In genomic region chr2:95343429-95344207, GRCh38 we compare ENCODE assay signal across 31 cellular contexts. TPM values are rescaled to one million over a fixed set of nuclear protein-coding genes. Genes with fewer than 3 reads are reported as not detected.
DNase-seq lines count a peak whose midpoint lies in the region; ATAC-seq, FAIRE-seq and TF ChIP-seq lines count a peak whose summit lies in the region.
"Had no signal": no experiment of that assay in that cellular context is flagged by ENCODE, and none has a peak within 500 bp of the region (broad histone marks: within the 10 kb centered on the region; RNA-seq: fewer than 3 reads in every experiment).

No MANE protein-coding gene starts in this region.

- no peaks in the 10 kb centered on the region for H3K36me3 Mint-ChIP-seq in activated CD4-positive, alpha-beta memory T cell treated with anti-CD3 and anti-CD28 coated beads for 36 hours
- H3K36me3 Mint-ChIP-seq: stimulated activated memory B cell treated with anti-CD40 and anti-IgM and Interleukin-4, amounts not matched to agents 10 μg/mL and 1 μg/mL and 100 μg/mL, for 72 hours had no signal

- H3K36me3 ChIP-seq in ascending aorta: no peaks in the 10 kb centered on the region
- no peaks in the 10 kb centered on the region for H3K36me3 ChIP-seq in kidney (ENCODE audit: control insufficient read depth in 1 of 2, insufficient read depth in 2 of 2, low read length in 2 of 2)
- no peaks in the 10 kb centered on the region for H3K36me3 ChIP-seq in spleen
- H3K36me3 ChIP-seq: adrenal gland, brain microvascular endothelial cell, colonic mucosa, esophagus squamous epithelium, gastrocnemius medialis, neutrophil had no signal

- 89% methylated on average over 7 of the region's 7 CpGs for WGBS in right cardiac atrium
- WGBS in spleen, 5 donors: 80 to 92% (median 86%) methylated on average over 6 to 7 of the region's 7 CpGs

- H3K4me3 ChIP-seq in right cardiac atrium (ENCODE audit: low read length): no peak overlapping the region
- no peak overlapping the region for H3K4me3 ChIP-seq in ascending aorta
- no peak overlapping the region for H3K4me3 ChIP-seq in kidney (ENCODE audit: low read length in 2 of 2)
- no peak overlapping the region for H3K4me3 ChIP-seq in spleen
- H3K4me3 ChIP-seq: adrenal gland, colonic mucosa, esophagus squamous epithelium, gastrocnemius medialis, GM12878, psoas muscle had no signal

- no peak overlapping the region for H3K27ac Mint-ChIP-seq in activated CD4-positive, alpha-beta memory T cell treated with anti-CD3 and anti-CD28 coated beads for 36 hours
- H3K27ac Mint-ChIP-seq: stimulated activated memory B cell treated with anti-CD40 and anti-IgM and Interleukin-4, amounts not matched to agents 10 μg/mL and 1 μg/mL and 100 μg/mL, for 72 hours; T-helper 2 cell treated with Interferon-gamma antibody and Interleukin-4, amounts not matched to agents 5 μg/mL and 100 μg/mL, for 36 hours had no signal

- intact Hi-C loops in Right ventricle myocardium inferior (cut with DNase I): no loop called here
- intact Hi-C loops in right cardiac atrium (cut with DNase I): no loop called here
- intact Hi-C loops in ascending aorta (cut with DNase I): no loop called here
- intact Hi-C loops in kidney (cut with DNase I): no loop called here
- intact Hi-C loops in spleen (cut with DNase I; ENCODE audit: low total_unique reads): no loop called here
- intact Hi-C loops in activated CD4-positive, alpha-beta memory T cell treated with anti-CD3 and anti-CD28 coated beads for 36 hours (cut with micrococcal nuclease): loop anchor here (2.0 kb wide), 1 partner anchor 385 kb away; no protein-coding TSS in a partner anchor

- CTCF ChIA-PET in activated CD4-positive, alpha-beta memory T cell treated with anti-CD3 and anti-CD28 coated beads for 36 hours (lab: Charles Lee): interaction anchor here (2.4 kb wide), 1 partner anchor 58 kb away, joined by 13 read pairs; the partner anchor contains the start of gene FAHD2A

- H3K4me1 Mint-ChIP-seq in activated CD4-positive, alpha-beta memory T cell treated with anti-CD3 and anti-CD28 coated beads for 36 hours (ENCODE audit: low read depth): no peaks in the 10 kb centered on the region

- ATAC-seq in Right ventricle myocardium inferior (no peak), right cardiac atrium (no peak), HG02981 (IDR thresholded peaks at IDR 0.05; ENCODE audit: unreplicated experiment) (no peak)
- ATAC-seq: gastrocnemius medialis; GM12878; psoas muscle; stimulated activated memory B cell treated with anti-CD40 and anti-IgM and Interleukin-4, amounts not matched to agents 10 μg/mL and 1 μg/mL and 100 μg/mL, for 72 hours had no signal

- in situ Hi-C loops in ACHN (cut with HindIII; ENCODE audit: low pct_ligation_motif_present, low pct_unique_long_range_greater_than_20kb, low sequenced_read_pairs): no loop called here

- H3K27ac ChIP-seq in right cardiac atrium (ENCODE audit: low read length) (no peak overlapping the region), ascending aorta (no peak overlapping the region), kidney (ENCODE audit: low read depth in 2 of 2, low read length in 2 of 2) (no peak overlapping the region), spleen (no peak overlapping the region)
- H3K27ac ChIP-seq: adrenal gland, brain microvascular endothelial cell, colonic mucosa, esophagus squamous epithelium, gastrocnemius medialis, HL-60, neutrophil, psoas muscle had no signal

- H3K27me3 ChIP-seq in right cardiac atrium (ENCODE audit: control insufficient read depth, insufficient read depth): no peaks in the 10 kb centered on the region
- H3K27me3 ChIP-seq in ascending aorta: no peaks in the 10 kb centered on the region
- peaks cover 0 to 86% (median 24%) of the 10 kb centered on the region in 7 donors for H3K27me3 ChIP-seq in spleen (replicated peaks in 1 of 7)
- H3K27me3 ChIP-seq: adrenal gland had no signal

- TF ChIP-seq POLR2A in spleen (IDR thresholded peaks at IDR 0.05): no peak

- no peaks in the 10 kb centered on the region for H3K9me3 Mint-ChIP-seq in activated CD4-positive, alpha-beta memory T cell treated with anti-CD3 and anti-CD28 coated beads for 36 hours
- H3K9me3 Mint-ChIP-seq: stimulated activated memory B cell treated with anti-CD40 and anti-IgM and Interleukin-4, amounts not matched to agents 10 μg/mL and 1 μg/mL and 100 μg/mL, for 72 hours; T-helper 2 cell treated with Interferon-gamma antibody and Interleukin-4, amounts not matched to agents 5 μg/mL and 100 μg/mL, for 36 hours had no signal

- H3K4me3 Mint-ChIP-seq in activated CD4-positive, alpha-beta memory T cell treated with anti-CD3 and anti-CD28 coated beads for 36 hours: no peak overlapping the region
- H3K4me3 Mint-ChIP-seq: stimulated activated memory B cell treated with anti-CD40 and anti-IgM and Interleukin-4, amounts not matched to agents 10 μg/mL and 1 μg/mL and 100 μg/mL, for 72 hours; T-helper 2 cell treated with Interferon-gamma antibody and Interleukin-4, amounts not matched to agents 5 μg/mL and 100 μg/mL, for 36 hours had no signal

- FAIRE-seq in kidney (lab: Jason Lieb, UNC): no peak
- FAIRE-seq: GM12878 had no signal

- H3K9me3 ChIP-seq in right cardiac atrium (ENCODE audit: control insufficient read depth, low read length): no peaks in the 10 kb centered on the region
- H3K9me3 ChIP-seq in ascending aorta: no peaks in the 10 kb centered on the region
- H3K9me3 ChIP-seq in kidney (ENCODE audit: control insufficient read depth in 1 of 2, low read length in 2 of 2): no peaks in the 10 kb centered on the region
- no peaks in the 10 kb centered on the region for H3K9me3 ChIP-seq in spleen
- H3K9me3 ChIP-seq: adrenal gland, colonic mucosa, esophagus squamous epithelium, gastrocnemius medialis, neutrophil, psoas muscle, SK-N-SH had no signal

- TF ChIP-seq CTCF in ascending aorta (IDR thresholded peaks at IDR 0.05) (no peak), kidney (IDR thresholded peaks at IDR 0.05; ENCODE audit: borderline replicate concordance, extremely low read depth, insufficient read depth) (no peak), spleen (IDR thresholded peaks at IDR 0.05 in 8 of 11, conservative IDR thresholded peaks at IDR 0.05 in 3 of 11) (no peak)

- H3K27me3 Mint-ChIP-seq in activated CD4-positive, alpha-beta memory T cell treated with anti-CD3 and anti-CD28 coated beads for 36 hours: peaks cover 44% of the 10 kb centered on the region

- H3K9ac ChIP-seq in kidney (ENCODE audit: low read length in 2 of 2): no peak overlapping the region
- H3K9ac ChIP-seq: SK-N-SH had no signal

- DNase-seq in Right ventricle myocardium inferior (ENCODE audit: missing footprints): peak; percentile 17
- no peak for DNase-seq in right cardiac atrium
- peak; percentile 1 to 57 for DNase-seq in ascending aorta (ENCODE audit: low spot score in 2 of 2)
- peak; percentile 31 for DNase-seq in kidney
- peak; percentile 25 for DNase-seq in spleen
- no peak for DNase-seq in activated CD4-positive, alpha-beta memory T cell treated with anti-CD3 and anti-CD28 coated beads for 36 hours
- no peak for DNase-seq in ACHN
- DNase-seq: activated gamma-delta T cell; brain microvascular endothelial cell; C1 segment of cervical spinal cord; colonic mucosa; DND-41; effector memory CD4-positive, alpha-beta T cell; esophagus squamous epithelium; gastrocnemius medialis; H7; IMR-90; NCI-H1105 treated with DMSO at 0.1 percent for 48 hours; NCI-H2029; NCI-H226; SK-N-SH; stimulated activated CD4-positive, alpha-beta T cell treated with anti-CD3 and anti-CD28 coated beads, Interleukin-4, amount 100 ng/mL, for 1 hour had no signal

- no peaks in the 10 kb centered on the region for H3K4me1 ChIP-seq in right cardiac atrium (ENCODE audit: control insufficient read depth, insufficient read depth, low read length)
- peaks cover 5 to 14% of the 10 kb centered on the region in 2 donors for H3K4me1 ChIP-seq in ascending aorta
- H3K4me1 ChIP-seq in kidney (ENCODE audit: control insufficient read depth in 1 of 2, insufficient read depth in 1 of 2, low read depth in 1 of 2, low read length in 2 of 2): peaks cover 0 to 9% of the 10 kb centered on the region in 2 donors
- H3K4me1 ChIP-seq in spleen: peaks cover 11 to 28% (median 23%) of the 10 kb centered on the region in 6 donors
- H3K4me1 ChIP-seq: colonic mucosa had no signal

- POLR2A ChIA-PET in activated CD4-positive, alpha-beta memory T cell treated with anti-CD3 and anti-CD28 coated beads for 36 hours (lab: Charles Lee): no interaction called here

RNA-seq across cellular contexts. Expression of gene KCNIP3, which starts 46.5 kb away (rescaled TPM):
- total RNA-seq in Right ventricle myocardium inferior (8.7 TPM), right cardiac atrium (1 to 10 TPM; 1.9 to 5.9 (median 2.9) TPM), ascending aorta (5.2 TPM), kidney (27.6 TPM), spleen (1 to 10 TPM; 2.6 to 5.2 (median 4.2) TPM)
- polyA plus RNA-seq in right cardiac atrium (3.9 TPM), kidney (ENCODE audit: insufficient read depth, low read depth, low replicate concordance) (14.8 TPM), spleen (1 to 10 TPM in 1 of 3 donors, under 1 TPM in 2; 0.59 to 1.8 (median 0.85) TPM)
- total RNA-seq in activated CD4-positive, alpha-beta memory T cell treated with anti-CD3 and anti-CD28 coated beads for 36 hours: not detected
- total RNA-seq: GM12878, lung microvascular endothelial cell had no signal
- polyA plus RNA-seq: GM12878 had no signal

RNA-seq across cellular contexts. Expression of gene FAHD2A, which starts 58.9 kb away (rescaled TPM):
- total RNA-seq in Right ventricle myocardium inferior (41.6 TPM), right cardiac atrium (10 to 100 TPM; 26.1 to 32.7 (median 30.0) TPM), ascending aorta (54.0 TPM), kidney (24.9 TPM), spleen (10 to 100 TPM; 16.3 to 23.7 (median 18.7) TPM)
- polyA plus RNA-seq in right cardiac atrium (32.2 TPM), kidney (ENCODE audit: insufficient read depth, low read depth, low replicate concordance) (64.9 TPM), spleen (10 to 100 TPM; 10.9 to 17.5 (median 14.0) TPM)
- total RNA-seq in activated CD4-positive, alpha-beta memory T cell treated with anti-CD3 and anti-CD28 coated beads for 36 hours: 10 to 100 TPM; 42.8 to 43.9 TPM

Comparison
In these comparisons a context has a peak if more than half of its experiments do, and no peak if none do; other contexts are left out.
1. DNase-seq: peak in Right ventricle myocardium inferior (single experiment), ascending aorta (2 of 2), kidney (single experiment) and spleen (single experiment); none in right cardiac atrium (0 of 3), activated CD4-positive, alpha-beta memory T cell treated with anti-CD3 and anti-CD28 coated beads for 36 hours (single experiment) and ACHN (single experiment).